1 cellular context compared by ENCODE assay signal in genomic region chr18:70365361-70365760, GRCh38.
TF ChIP-seq lines count a peak whose summit lies in the region.

No MANE protein-coding gene starts in this region.

TF ChIP-seq in H1, 55 proteins besides CTCF, POLR2A, EP300 and RAD21 (continued from another document):
- no peak for TF ChIP-seq ATF3 (IDR thresholded peaks at IDR 0.05; ENCODE audit: insufficient read depth, low read depth, low read length)
- no peak for TF ChIP-seq CTBP2 (IDR thresholded peaks at IDR 0.05; ENCODE audit: borderline replicate concordance, insufficient read depth, insufficient read length, low read length)
- no peak for TF ChIP-seq TEAD4 (IDR thresholded peaks at IDR 0.05; ENCODE audit: low read depth, low read length)
- TF ChIP-seq EZH2 (IDR thresholded peaks at IDR 0.05; ENCODE audit: low read depth, low read length, severe bottlenecking), result no peak
- no peak for TF ChIP-seq SIN3A (conservative IDR thresholded peaks at IDR 0.05 in 1 of 2, IDR thresholded peaks at IDR 0.05 in 1 of 2; ENCODE audit: low read depth in 1 of 2, low read length in 2 of 2)
- no peak for TF ChIP-seq RBBP5 (IDR thresholded peaks at IDR 0.05; ENCODE audit: borderline replicate concordance, low read depth, low read length)
